In genomic region chr1:10495475-10495817, GRCh38 we compare ENCODE assay signal across 9 cellular contexts. TPM values are rescaled to one million over a fixed set of nuclear protein-coding genes. Genes with fewer than 3 reads are reported as not detected.
A peak's percentile ranks its signal among the peaks of the same experiment; 100 is the strongest.
DNase-seq lines count a peak whose midpoint lies in the region; ATAC-seq, FAIRE-seq and TF ChIP-seq lines count a peak whose summit lies in the region.
"Had no signal": no experiment of that assay in that cellular context is flagged by ENCODE, and none has a peak within 500 bp of the region (broad histone marks: within the 10 kb centered on the region; RNA-seq: fewer than 3 reads in every experiment).

No MANE protein-coding gene starts in this region.

- DNase-seq in left ventricle myocardium inferior = no peak
- no peak for DNase-seq in Right ventricle myocardium superior
- no peak for DNase-seq in MCF 10A (ENCODE audit: unreplicated experiment)
- DNase-seq in naive thymus-derived CD8-positive, alpha-beta T cell = no peak
- DNase-seq in HepG2 (ENCODE audit: low spot score) = no peak
- no peak for DNase-seq in substantia nigra (lab: John Stamatoyannopoulos, UW)

- peak overlapping the region; percentile 69 for H3K27ac Mint-ChIP-seq in MCF 10A (ENCODE audit: low read depth, unreplicated experiment)
- peak overlapping the region; percentile 91 to 99 (median 96) for H3K27ac Mint-ChIP-seq in naive thymus-derived CD8-positive, alpha-beta T cell

- H3K4me1 Mint-ChIP-seq in MCF 10A (ENCODE audit: insufficient read depth, unreplicated experiment) = peaks cover 25% of the 10 kb centered on the region
- peaks cover 30 to 56% (median 51%) of the 10 kb centered on the region in 4 donors for H3K4me1 Mint-ChIP-seq in naive thymus-derived CD8-positive, alpha-beta T cell

- in situ Hi-C loops in HepG2 (cut with HindIII; ENCODE audit: extremely low pct_ligation_motif_present, low pct_unique_long_range_greater_than_20kb) = loop anchor here (5.0 kb wide), 1 partner anchor 63 kb away; the partner anchor contains the start of gene CENPS

- H3K9ac ChIP-seq in HepG2 (ENCODE audit: insufficient read depth, low read depth, low read length) = no peak overlapping the region

- peak overlapping the region; percentile 58 for H3K4me3 Mint-ChIP-seq in MCF 10A (ENCODE audit: unreplicated experiment)
- peak overlapping the region; percentile 76 to 93 (median 89) for H3K4me3 Mint-ChIP-seq in naive thymus-derived CD8-positive, alpha-beta T cell

- POLR2A ChIA-PET in MCF 10A (lab: Yijun Ruan, JAX) = interaction anchor here (0.5 to 6.4 kb wide), 29 partner anchors 8 to 933 kb away, joined by 3 to 73 read pairs (median 5); partner anchors contain the start of genes CENPS, DFFA, PEX14 and SRM
- POLR2A ChIA-PET in naive thymus-derived CD8-positive, alpha-beta T cell (lab: Charles Lee) = interaction anchor here (1.0 to 3.4 kb wide), 9 partner anchors 11 to 517 kb away, joined by 3 to 16 read pairs (median 4); partner anchors contain the start of genes CENPS, PEX14, PGD and TARDBP
- POLR2A ChIA-PET in HepG2 (lab: Yijun Ruan, JAX) = no interaction called here

- no peak overlapping the region for H2AFZ ChIP-seq in HepG2 (ENCODE audit: low read length)

- peaks cover 7% of the 10 kb centered on the region for H3K36me3 ChIP-seq in left ventricle myocardium inferior
- no peaks in the 10 kb centered on the region for H3K36me3 ChIP-seq in urinary bladder (ENCODE audit: insufficient read depth)
- H3K36me3 ChIP-seq in HepG2 (replicated peaks in 1 of 2; ENCODE audit: control insufficient read depth in 1 of 2, insufficient read depth in 2 of 2, low read length in 2 of 2) = peaks cover 2 to 15% of the 10 kb centered on the region in 2 experiments

- peaks cover 19% of the 10 kb centered on the region for H4K20me1 ChIP-seq in HepG2 (ENCODE audit: insufficient read depth, low read length)

- H3K9me3 ChIP-seq in left ventricle myocardium inferior (replicated peaks) (no peaks in the 10 kb centered on the region), HepG2 (ENCODE audit: low read length) (no peaks in the 10 kb centered on the region)

- no peak for TF ChIP-seq RAD21 in HepG2 (CRISPR knock-in tag; IDR thresholded peaks at IDR 0.05)

- ATAC-seq in Right ventricle myocardium superior (ENCODE audit: poor library complexity) = no peak
- ATAC-seq in naive thymus-derived CD8-positive, alpha-beta T cell = peak in 1 of 2 donors; percentile 51
- ATAC-seq in HepG2 = no peak
- no peak for ATAC-seq in HG03521 (IDR thresholded peaks at IDR 0.05; ENCODE audit: unreplicated experiment)

- no peak for FAIRE-seq in HepG2 (lab: Jason Lieb, UNC)

- WGBS in urinary bladder = 73% methylated on average over 10 of the region's 10 CpGs
- 95% methylated on average over 10 of the region's 10 CpGs for WGBS in HepG2 (ENCODE audit: low lambda C conversion rate)

- peaks cover 14% of the 10 kb centered on the region for H3K36me3 Mint-ChIP-seq in MCF 10A (ENCODE audit: insufficient read depth, unreplicated experiment)
- H3K36me3 Mint-ChIP-seq in naive thymus-derived CD8-positive, alpha-beta T cell = peaks cover 0 to 20% (median 0%) of the 10 kb centered on the region in 3 donors

- intact Hi-C loops in left ventricle myocardium inferior (cut with micrococcal nuclease) = no loop called here
- intact Hi-C loops in Right ventricle myocardium superior (cut with DNase I) = loop anchor here (10.0 kb wide), 1 partner anchor 61 kb away; the partner anchor contains the start of gene CENPS
- intact Hi-C loops in MCF 10A (cut with micrococcal nuclease) = loop anchor here (2.0 kb wide), 1 partner anchor 119 kb away; no protein-coding TSS in a partner anchor
- intact Hi-C loops in HepG2 (cut with micrococcal nuclease; ENCODE audit: unreplicated experiment) = no loop called here

- H3K4me1 ChIP-seq in left ventricle myocardium inferior = peaks cover 30% of the 10 kb centered on the region
- H3K4me1 ChIP-seq in urinary bladder (ENCODE audit: insufficient read depth) = no peaks in the 10 kb centered on the region
- H3K4me1 ChIP-seq in HepG2 (ENCODE audit: insufficient read depth, low read length) = peaks cover 13% of the 10 kb centered on the region

- no peak overlapping the region for H3K4me2 ChIP-seq in HepG2 (ENCODE audit: low read depth, low read length)

- H3K9me3 Mint-ChIP-seq in MCF 10A (ENCODE audit: unreplicated experiment) = no peaks in the 10 kb centered on the region
- no peaks in the 10 kb centered on the region for H3K9me3 Mint-ChIP-seq in naive thymus-derived CD8-positive, alpha-beta T cell

- no peak for TF ChIP-seq POLR2A in HepG2 (IDR thresholded peaks at IDR 0.05; ENCODE audit: insufficient read depth in 1 of 2, low read depth in 2 of 2, low read length in 2 of 2)

- TSS peak; percentile 48 for BruUV-seq in MCF 10A (replicated peaks; lab: Mats Ljungman, UMichigan)
- no TSS peak for BruUV-seq in HepG2 (replicated peaks; lab: Mats Ljungman, UMichigan)

- H3K27me3 ChIP-seq in left ventricle myocardium inferior (ENCODE audit: low read depth) = no peaks in the 10 kb centered on the region
- H3K27me3 ChIP-seq in HepG2 (ENCODE audit: control insufficient read depth in 1 of 2, insufficient read depth in 2 of 2, low read length in 2 of 2) = no peaks in the 10 kb centered on the region

- H3K27ac ChIP-seq in left ventricle myocardium inferior (replicated peaks) (peak overlapping the region; percentile 70), urinary bladder (ENCODE audit: low read depth) (peak overlapping the region; percentile 42), HepG2 (ENCODE audit: extremely low read length, insufficient read depth, low read length) (no peak overlapping the region), substantia nigra (ENCODE audit: low read depth, low read length, poor library complexity, severe bottlenecking) (no peak overlapping the region)

- TF ChIP-seq EP300 in HepG2 (IDR thresholded peaks at IDR 0.05; ENCODE audit: low read depth in 2 of 2, low read length in 2 of 2) (no peak), HepG2 (CRISPR knock-in tag; IDR thresholded peaks at IDR 0.05; ENCODE audit: borderline replicate concordance) (no peak)

- H3K27me3 Mint-ChIP-seq in MCF 10A (ENCODE audit: insufficient read depth, unreplicated experiment) = no peaks in the 10 kb centered on the region
- H3K27me3 Mint-ChIP-seq in naive thymus-derived CD8-positive, alpha-beta T cell = no peaks in the 10 kb centered on the region

- no peak for TF ChIP-seq CTCF in left ventricle myocardium inferior (IDR thresholded peaks at IDR 0.05; ENCODE audit: borderline replicate concordance)
- TF ChIP-seq CTCF in MCF 10A (IDR thresholded peaks at IDR 0.05; ENCODE audit: unreplicated experiment) = no peak
- no peak for TF ChIP-seq CTCF in HepG2 (CRISPR knock-in tag; IDR thresholded peaks at IDR 0.05)

- H3K4me3 ChIP-seq in left ventricle myocardium inferior = peak overlapping the region; percentile 45
- H3K4me3 ChIP-seq in urinary bladder (ENCODE audit: low read depth, low read length) = no peak overlapping the region
- no peak overlapping the region for H3K4me3 ChIP-seq in HepG2 (replicated peaks in 1 of 3; ENCODE audit: insufficient read depth in 1 of 3, low read depth in 2 of 3, low read length in 3 of 3)

- peaks cover 45% of the 10 kb centered on the region for H3K79me2 ChIP-seq in HepG2 (ENCODE audit: insufficient read depth, low read length)

- CTCF ChIA-PET in MCF 10A (lab: Yijun Ruan, JAX) = interaction anchor here (0.6 to 6.3 kb wide), 26 partner anchors 8 to 527 kb away, joined by 3 to 119 read pairs (median 6); partner anchors contain the start of genes CENPS, PEX14 and PGD
- CTCF ChIA-PET in HepG2 (lab: Yijun Ruan, JAX; ENCODE audit: low intra/inter-chr PET ratio, low total read pairs) = interaction anchor here (1.2 to 2.2 kb wide), 4 partner anchors 9 to 372 kb away, joined by 4 to 23 read pairs (median 6); partner anchors contain the start of gene CENPS

RNA-seq across cellular contexts. Expression of gene PEX14, which starts 20.7 kb away (rescaled TPM):
- total RNA-seq in left ventricle myocardium inferior (20.8 TPM), Right ventricle myocardium superior (18.4 TPM), MCF 10A (2022) (22.2 and 26.6 TPM in 2 replicates), urinary bladder (10.9 TPM), HepG2 (2016; rRNA removed; fragmentation: Illumina TruSeq; extraction: Trizol) (5.9 and 9.9 TPM in 2 replicates)
- total RNA-seq in naive thymus-derived CD8-positive, alpha-beta T cell = 10 to 100 TPM; 23.7 TPM
- 1 to 10 TPM; 3.3 to 5.5 (median 4.6) TPM for polyA plus RNA-seq in naive thymus-derived CD8-positive, alpha-beta T cell
- polyA plus RNA-seq in urinary bladder (76.1 TPM), HepG2 (2011; rRNA removed) (6.3 and 6.5 TPM in 2 replicates)
- total RNA-seq in HepG2 (2016; cell fraction: cytosol; rRNA removed; fragmentation: Illumina TruSeq; extraction: Trizol; ENCODE audit: low read depth) = 5.4 and 5.5 TPM in 2 replicates
- total RNA-seq in HepG2 (2016; cell fraction: insoluble cytoplasmic fraction; rRNA removed; fragmentation: Illumina TruSeq; extraction: Trizol) = 6.0 and 11.1 TPM in 2 replicates
- total RNA-seq in HepG2 (2016; cell fraction: membrane; rRNA removed; fragmentation: Illumina TruSeq; extraction: Trizol) = 6.6 and 8.1 TPM in 2 replicates
- 11.8 and 16.0 TPM in 2 replicates for total RNA-seq in HepG2 (2016; cell fraction: nucleus; rRNA removed; fragmentation: Illumina TruSeq; extraction: Trizol)
- polyA plus RNA-seq in HepG2 (2011; cell fraction: cytosol; rRNA removed) = 5.8 and 7.7 TPM in 2 replicates
- 22.7 and 25.4 TPM in 2 replicates for polyA plus RNA-seq in HepG2 (2011; cell fraction: nucleus; rRNA removed)
- polyA plus RNA-seq in HepG2 (2012) = 10.8 and 15.1 TPM in 2 replicates
- polyA plus RNA-seq in HepG2 (2016; cell fraction: cytosol; fragmentation: Illumina TruSeq; extraction: Trizol; ENCODE audit: low read depth) = 3.9 and 4.0 TPM in 2 replicates
- 8.3 and 10.4 TPM in 2 replicates for polyA plus RNA-seq in HepG2 (2016; cell fraction: insoluble cytoplasmic fraction; fragmentation: Illumina TruSeq; extraction: Trizol; ENCODE audit: low read depth)
- 5.7 and 6.2 TPM in 2 replicates for polyA plus RNA-seq in HepG2 (2016; cell fraction: membrane; fragmentation: Illumina TruSeq; extraction: Trizol; ENCODE audit: low read depth)
- 25.5 and 27.0 TPM in 2 replicates for polyA plus RNA-seq in HepG2 (2016; cell fraction: nucleus; fragmentation: Illumina TruSeq; extraction: Trizol; ENCODE audit: insufficient read depth, low read depth)
- polyA minus RNA-seq in HepG2 (2011; rRNA and poly(A)+ RNA removed; ENCODE audit: low replicate concordance) = 7.0 and 10.1 TPM in 2 replicates
- 5.2 and 5.5 TPM in 2 replicates for polyA minus RNA-seq in HepG2 (2011; cell fraction: cytosol; rRNA and poly(A)+ RNA removed)
- 15.8 and 20.3 TPM in 2 replicates for polyA minus RNA-seq in HepG2 (2011; cell fraction: nucleus; rRNA and poly(A)+ RNA removed)

RNA-seq across cellular contexts. Expression of gene DFFA, which starts 23.1 kb away (rescaled TPM):
- 28.6 TPM for total RNA-seq in left ventricle myocardium inferior
- total RNA-seq in Right ventricle myocardium superior = 20.8 TPM
- 51.3 and 55.7 TPM in 2 replicates for total RNA-seq in MCF 10A (2022)
- total RNA-seq in naive thymus-derived CD8-positive, alpha-beta T cell = 10 to 100 TPM; 30.2 to 33.0 TPM
- 10 to 100 TPM; 18.4 to 42.6 (median 20.9) TPM for polyA plus RNA-seq in naive thymus-derived CD8-positive, alpha-beta T cell
- total RNA-seq in urinary bladder = 26.8 TPM
- polyA plus RNA-seq in urinary bladder = 25.5 TPM
- total RNA-seq in HepG2 (2016; rRNA removed; fragmentation: Illumina TruSeq; extraction: Trizol) = 33.9 and 44.6 TPM in 2 replicates
- 8.8 and 9.5 TPM in 2 replicates for total RNA-seq in HepG2 (2016; cell fraction: cytosol; rRNA removed; fragmentation: Illumina TruSeq; extraction: Trizol; ENCODE audit: low read depth)
- total RNA-seq in HepG2 (2016; cell fraction: insoluble cytoplasmic fraction; rRNA removed; fragmentation: Illumina TruSeq; extraction: Trizol) = 34.8 and 45.3 TPM in 2 replicates
- total RNA-seq in HepG2 (2016; cell fraction: membrane; rRNA removed; fragmentation: Illumina TruSeq; extraction: Trizol) = 18.7 and 19.6 TPM in 2 replicates
- total RNA-seq in HepG2 (2016; cell fraction: nucleus; rRNA removed; fragmentation: Illumina TruSeq; extraction: Trizol) = 14.0 and 17.3 TPM in 2 replicates
- polyA plus RNA-seq in HepG2 (2011; rRNA removed) = 16.5 and 16.6 TPM in 2 replicates
- polyA plus RNA-seq in HepG2 (2011; cell fraction: cytosol; rRNA removed) = 12.9 and 13.7 TPM in 2 replicates
- 5.9 and 7.7 TPM in 2 replicates for polyA plus RNA-seq in HepG2 (2011; cell fraction: nucleus; rRNA removed)
- 10.7 and 12.2 TPM in 2 replicates for polyA plus RNA-seq in HepG2 (2012)
- polyA plus RNA-seq in HepG2 (2016; cell fraction: cytosol; fragmentation: Illumina TruSeq; extraction: Trizol; ENCODE audit: low read depth) = 6.5 and 6.7 TPM in 2 replicates
- 32.4 and 33.3 TPM in 2 replicates for polyA plus RNA-seq in HepG2 (2016; cell fraction: insoluble cytoplasmic fraction; fragmentation: Illumina TruSeq; extraction: Trizol; ENCODE audit: low read depth)
- polyA plus RNA-seq in HepG2 (2016; cell fraction: membrane; fragmentation: Illumina TruSeq; extraction: Trizol; ENCODE audit: low read depth) = 10.4 and 10.6 TPM in 2 replicates
- 20.0 and 20.1 TPM in 2 replicates for polyA plus RNA-seq in HepG2 (2016; cell fraction: nucleus; fragmentation: Illumina TruSeq; extraction: Trizol; ENCODE audit: insufficient read depth, low read depth)
- polyA minus RNA-seq in HepG2 (2011; rRNA and poly(A)+ RNA removed; ENCODE audit: low replicate concordance) = 36.7 and 57.5 TPM in 2 replicates
- polyA minus RNA-seq in HepG2 (2011; cell fraction: cytosol; rRNA and poly(A)+ RNA removed) = 10.2 and 11.0 TPM in 2 replicates
- polyA minus RNA-seq in HepG2 (2011; cell fraction: nucleus; rRNA and poly(A)+ RNA removed) = 11.3 and 12.9 TPM in 2 replicates

RNA-seq across cellular contexts. Expression of gene CORT, which starts 45.6 kb away (rescaled TPM):
- total RNA-seq in left ventricle myocardium inferior (0.19 TPM), Right ventricle myocardium superior (0.32 TPM), MCF 10A (2022) (0.66 TPM in 1 of 2 replicates, not detected in the other), urinary bladder (0.26 TPM), HepG2 (2016; rRNA removed; fragmentation: Illumina TruSeq; extraction: Trizol) (0.62 TPM in 1 of 2 replicates, not detected in the other)
- under 1 TPM in 1 of 2 experiments, not detected in 1; 0.44 TPM for total RNA-seq in naive thymus-derived CD8-positive, alpha-beta T cell
- polyA plus RNA-seq in naive thymus-derived CD8-positive, alpha-beta T cell = under 1 TPM in 1 of 3 donors, not detected in 2; 0.22 TPM
- polyA plus RNA-seq in urinary bladder (0.43 TPM), HepG2 (2011; rRNA removed) (0.08 and 0.11 TPM in 2 replicates)
- total RNA-seq in HepG2 (2016; cell fraction: cytosol; rRNA removed; fragmentation: Illumina TruSeq; extraction: Trizol; ENCODE audit: low read depth) = not detected in 2 replicates
- total RNA-seq in HepG2 (2016; cell fraction: insoluble cytoplasmic fraction; rRNA removed; fragmentation: Illumina TruSeq; extraction: Trizol) = 0.61 TPM in 1 of 2 replicates, not detected in the other
- 0.15 and 0.21 TPM in 2 replicates for total RNA-seq in HepG2 (2016; cell fraction: membrane; rRNA removed; fragmentation: Illumina TruSeq; extraction: Trizol)
- total RNA-seq in HepG2 (2016; cell fraction: nucleus; rRNA removed; fragmentation: Illumina TruSeq; extraction: Trizol) = 0.78 and 1.1 TPM in 2 replicates
- 0.08 and 0.09 TPM in 2 replicates for polyA plus RNA-seq in HepG2 (2011; cell fraction: cytosol; rRNA removed)
- 0.24 and 0.29 TPM in 2 replicates for polyA plus RNA-seq in HepG2 (2011; cell fraction: nucleus; rRNA removed)
- polyA plus RNA-seq in HepG2 (2012) = 0.31 and 0.40 TPM in 2 replicates
- polyA plus RNA-seq in HepG2 (2016; cell fraction: cytosol; fragmentation: Illumina TruSeq; extraction: Trizol; ENCODE audit: low read depth) = 0.11 and 0.46 TPM in 2 replicates
- polyA plus RNA-seq in HepG2 (2016; cell fraction: insoluble cytoplasmic fraction; fragmentation: Illumina TruSeq; extraction: Trizol; ENCODE audit: low read depth) = 0.50 TPM in 1 of 2 replicates, not detected in the other
- 0.21 and 0.36 TPM in 2 replicates for polyA plus RNA-seq in HepG2 (2016; cell fraction: membrane; fragmentation: Illumina TruSeq; extraction: Trizol; ENCODE audit: low read depth)
- 0.81 and 1.9 TPM in 2 replicates for polyA plus RNA-seq in HepG2 (2016; cell fraction: nucleus; fragmentation: Illumina TruSeq; extraction: Trizol; ENCODE audit: insufficient read depth, low read depth)
- polyA minus RNA-seq in HepG2 (2011; rRNA and poly(A)+ RNA removed; ENCODE audit: low replicate concordance) = not detected in 2 replicates
- not detected in 2 replicates for polyA minus RNA-seq in HepG2 (2011; cell fraction: cytosol; rRNA and poly(A)+ RNA removed)
- 0.39 TPM in 1 of 2 replicates, not detected in the other for polyA minus RNA-seq in HepG2 (2011; cell fraction: nucleus; rRNA and poly(A)+ RNA removed)
- polyA plus RNA-seq: BJ had no signal

Comparison
In these comparisons a context has a peak if more than half of its experiments do, and no peak if none do; other contexts are left out.
1. intact Hi-C loops: an anchor here in Right ventricle myocardium superior (10.0 kb wide) and MCF 10A (2.0 kb wide); none called in left ventricle myocardium inferior and HepG2.
2. H3K27ac ChIP-seq: peak in left ventricle myocardium inferior (single experiment) and urinary bladder (single experiment); none in HepG2 (single experiment) and substantia nigra (single experiment).